ENCODE assay signal across 18 cellular contexts in the genomic region with DNA sequence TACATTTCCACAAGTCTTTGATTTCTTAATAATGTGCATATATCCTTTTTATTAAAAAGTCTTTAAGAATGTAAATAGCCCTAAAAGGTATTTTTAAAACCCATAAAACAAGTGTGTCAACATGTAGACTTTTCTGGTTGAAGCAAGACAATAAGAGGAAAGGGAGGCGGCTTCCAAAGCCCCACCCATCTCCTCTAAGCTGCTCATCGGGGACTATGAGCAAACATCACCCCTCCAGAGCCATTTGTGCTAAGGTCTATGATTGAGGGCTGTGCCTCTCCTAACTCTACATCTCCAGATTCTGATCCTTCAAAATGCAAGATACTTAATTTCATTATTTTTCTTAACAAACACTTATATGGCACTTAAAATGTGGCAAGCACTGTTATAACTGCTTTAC. TPM values are rescaled to one million over a fixed set of nuclear protein-coding genes. Genes with fewer than 3 reads are reported as not detected.
DNase-seq lines count a peak whose midpoint lies in the region; ATAC-seq and TF ChIP-seq lines count a peak whose summit lies in the region.
"Had no signal": no experiment of that assay in that cellular context is flagged by ENCODE, and none has a peak within 500 bp of the region (broad histone marks: within the 10 kb centered on the region; RNA-seq: fewer than 3 reads in every experiment).

No MANE protein-coding gene starts in this region.

- no peaks in the 10 kb centered on the region for H3K9me3 Mint-ChIP-seq in activated naive CD4-positive, alpha-beta T cell treated with anti-CD3 and anti-CD28 coated beads, Interleukin-2, amount 50 U/mL, for 72 hours
- no peaks in the 10 kb centered on the region for H3K9me3 Mint-ChIP-seq in IgD-negative memory B cell
- H3K9me3 Mint-ChIP-seq: activated T-helper 1 cell treated with anti-CD3 and anti-CD28 coated beads, Interleukin-12 subunit alpha, Interleukin-12 subunit beta, Interleukin-2, Interleukin-4 antibody, amounts not matched to agents 30 ng/mL and 10 ng/mL and 1 ng/mL, durations not matched to agents 14 hours and 24 hours and 36 hours; naive B cell had no signal

- H4K20me1 ChIP-seq in hepatocyte (ENCODE audit: insufficient read depth, poor library complexity, severe bottlenecking) = peaks cover 6% of the 10 kb centered on the region

- H3K4me1 Mint-ChIP-seq in IgD-negative memory B cell = peaks cover 18 to 27% (median 22%) of the 10 kb centered on the region in 3 donors

- peaks cover 41% of the 10 kb centered on the region for H3K4me1 ChIP-seq in hepatocyte (ENCODE audit: insufficient read depth)
- peaks cover 2 to 48% (median 35%) of the 10 kb centered on the region in 3 donors for H3K4me1 ChIP-seq in gastroesophageal sphincter

- TF ChIP-seq CTCF in hepatocyte (IDR thresholded peaks at IDR 0.05; ENCODE audit: poor library complexity) (no peak), gastroesophageal sphincter (IDR thresholded peaks at IDR 0.05) (no peak)

- H3K4me3 ChIP-seq in hepatocyte (no peak overlapping the region), gastroesophageal sphincter (no peak overlapping the region)
- H3K4me3 ChIP-seq: ascending aorta, upper lobe of left lung had no signal

- H3K27me3 Mint-ChIP-seq in IgD-negative memory B cell = peaks cover 4% of the 10 kb centered on the region

- H3K27ac Mint-ChIP-seq in activated naive CD4-positive, alpha-beta T cell treated with anti-CD3 and anti-CD28 coated beads, Interleukin-2, amount 50 U/mL, for 72 hours = no peak overlapping the region
- H3K27ac Mint-ChIP-seq in IgD-negative memory B cell = no peak overlapping the region
- H3K27ac Mint-ChIP-seq: activated T-helper 1 cell treated with anti-CD3 and anti-CD28 coated beads, Interleukin-12 subunit alpha, Interleukin-12 subunit beta, Interleukin-2, Interleukin-4 antibody, amounts not matched to agents 30 ng/mL and 10 ng/mL and 1 ng/mL, durations not matched to agents 14 hours and 24 hours and 36 hours; naive B cell had no signal

- peak overlapping the region in 3 of 4 donors; percentile 8 to 43 (median 33) for H3K4me3 Mint-ChIP-seq in IgD-negative memory B cell
- H3K4me3 Mint-ChIP-seq: activated T-helper 1 cell treated with anti-CD3 and anti-CD28 coated beads, Interleukin-12 subunit alpha, Interleukin-12 subunit beta, Interleukin-2, Interleukin-4 antibody, amounts not matched to agents 30 ng/mL and 10 ng/mL and 1 ng/mL, durations not matched to agents 14 hours and 24 hours and 36 hours had no signal

- H3K9me3 ChIP-seq in hepatocyte (ENCODE audit: low read depth) (no peaks in the 10 kb centered on the region), gastroesophageal sphincter (no peaks in the 10 kb centered on the region)
- H3K9me3 ChIP-seq: ascending aorta, upper lobe of left lung had no signal

- no peak for TF ChIP-seq EP300 in gastroesophageal sphincter (IDR thresholded peaks at IDR 0.05)

- no peak for ATAC-seq in activated naive CD4-positive, alpha-beta T cell treated with anti-CD3 and anti-CD28 coated beads, Interleukin-2, amount 50 U/mL, for 72 hours
- ATAC-seq in gastroesophageal sphincter (no peak), GM18870 (IDR thresholded peaks at IDR 0.05; ENCODE audit: unreplicated experiment) (no peak)
- ATAC-seq: activated CD4-positive, CD25-positive, alpha-beta regulatory T cell treated with anti-CD3 and anti-CD28 coated beads, Interleukin-2, amount 50 U/mL, for 24 hours had no signal

- H2AFZ ChIP-seq in hepatocyte = no peak overlapping the region

- peaks cover 24% of the 10 kb centered on the region for H3K79me2 ChIP-seq in hepatocyte

- no peaks in the 10 kb centered on the region for H3K27me3 ChIP-seq in hepatocyte
- H3K27me3 ChIP-seq in gastroesophageal sphincter = no peaks in the 10 kb centered on the region
- H3K27me3 ChIP-seq: ascending aorta, upper lobe of left lung had no signal

- peak overlapping the region; percentile 44 for H3K4me2 ChIP-seq in hepatocyte

- TF ChIP-seq POLR2A in gastroesophageal sphincter (IDR thresholded peaks at IDR 0.05) = no peak

- H3K36me3 ChIP-seq in hepatocyte (replicated peaks; ENCODE audit: insufficient read depth, low read depth) = no peaks in the 10 kb centered on the region
- H3K36me3 ChIP-seq in gastroesophageal sphincter = no peaks in the 10 kb centered on the region
- H3K36me3 ChIP-seq: ascending aorta had no signal

- WGBS in hepatocyte (ENCODE audit: low lambda C conversion rate, missing lambda C conversion rate) = 50% methylated on average over 2 of the region's 2 CpGs
- whole genome bisulfite sequencing in gastroesophageal sphincter (ENCODE audit: low coverage in 1 of 2), 2 donors = 50 to 57% methylated on average over 2 of the region's 2 CpGs

- H3K27ac ChIP-seq in hepatocyte = peak overlapping the region; percentile 83
- H3K27ac ChIP-seq in gastroesophageal sphincter = no peak overlapping the region
- H3K27ac ChIP-seq: ascending aorta had no signal

- DNase-seq in activated naive CD4-positive, alpha-beta T cell treated with Interleukin-2 at 50 U/mL for 16 hours = peak; percentile 18
- no peak for DNase-seq in activated naive CD4-positive, alpha-beta T cell treated with anti-CD3 and anti-CD28 coated beads, Interleukin-2, amount 50 U/mL, for 72 hours (ENCODE audit: low spot score in 2 of 2)
- DNase-seq in NCI-H2029 treated with DMSO at 0.1 percent for 48 hours (lab: John Stamatoyannopoulos, UW) = peak; percentile 13
- DNase-seq in hepatocyte (ENCODE audit: low spot score) = no peak
- DNase-seq: C1 segment of cervical spinal cord, HCEC 1CT, naive B cell, NCI-H187 treated with DMSO at 0.1 percent for 48 hours, SW 1271, upper lobe of left lung had no signal

- H3K36me3 Mint-ChIP-seq in activated naive CD4-positive, alpha-beta T cell treated with anti-CD3 and anti-CD28 coated beads, Interleukin-2, amount 50 U/mL, for 72 hours = peaks cover 15 to 17% of the 10 kb centered on the region in 2 donors
- no peaks in the 10 kb centered on the region for H3K36me3 Mint-ChIP-seq in IgD-negative memory B cell
- H3K36me3 Mint-ChIP-seq: naive B cell had no signal

- H3K9me2 ChIP-seq in hepatocyte (replicated peaks; ENCODE audit: insufficient read depth) = no peaks in the 10 kb centered on the region

RNA-seq across cellular contexts. Expression of a gene that starts 2.5 kb away (rescaled TPM):
- total RNA-seq in activated naive CD4-positive, alpha-beta T cell treated with anti-CD3 and anti-CD28 coated beads, Interleukin-2, amount 50 U/mL, for 72 hours = 10 to 100 TPM; 50.5 to 67.5 TPM
- 51.6 TPM for polyA plus RNA-seq in IgD-negative memory B cell
- 53.6 and 66.1 TPM in 2 replicates for total RNA-seq in hepatocyte
- 108 and 126 TPM in 2 replicates for polyA plus RNA-seq in hepatocyte
- 10 to 100 TPM; 22.7 to 47.0 (median 31.0) TPM for total RNA-seq in gastroesophageal sphincter

RNA-seq across cellular contexts. Expression of a gene that starts 37.6 kb away (rescaled TPM):
- total RNA-seq in activated naive CD4-positive, alpha-beta T cell treated with anti-CD3 and anti-CD28 coated beads, Interleukin-2, amount 50 U/mL, for 72 hours = 10 to 100 TPM; 16.5 to 19.1 TPM
- polyA plus RNA-seq in IgD-negative memory B cell (9.7 TPM), hepatocyte (12.9 and 14.6 TPM in 2 replicates)
- total RNA-seq in hepatocyte (25.4 and 27.8 TPM in 2 replicates), gastroesophageal sphincter (10 to 100 TPM; 24.9 to 37.7 (median 31.7) TPM)

RNA-seq across cellular contexts. Expression of a gene that starts 37.7 kb away (rescaled TPM):
- under 1 TPM in 1 of 2 donors, not detected in 1; 0.41 TPM for total RNA-seq in activated naive CD4-positive, alpha-beta T cell treated with anti-CD3 and anti-CD28 coated beads, Interleukin-2, amount 50 U/mL, for 72 hours
- polyA plus RNA-seq in IgD-negative memory B cell = not detected
- 1.0 TPM in 1 of 2 replicates, not detected in the other for total RNA-seq in hepatocyte
- not detected in 2 replicates for polyA plus RNA-seq in hepatocyte
- under 1 TPM in 3 of 4 donors, not detected in 1; 0.27 to 0.54 (median 0.30) TPM for total RNA-seq in gastroesophageal sphincter
- total RNA-seq: activated T-helper 1 cell treated with anti-CD3 and anti-CD28 coated beads, Interleukin-12 subunit alpha, Interleukin-12 subunit beta, Interleukin-2, Interleukin-4 antibody, amounts not matched to agents 30 ng/mL and 10 ng/mL and 1 ng/mL, durations not matched to agents 14 hours and 24 hours and 36 hours; ascending aorta; G401; pulmonary artery endothelial cell had no signal

Comparison
In these comparisons a context has a peak if more than half of its experiments do, and no peak if none do; other contexts are left out.
1. DNase-seq: peak in activated naive CD4-positive, alpha-beta T cell treated with Interleukin-2 at 50 U/mL for 16 hours (single experiment) and NCI-H2029 treated with DMSO at 0.1 percent for 48 hours (single experiment); none in activated naive CD4-positive, alpha-beta T cell treated with anti-CD3 and anti-CD28 coated beads, Interleukin-2, amount 50 U/mL, for 72 hours (0 of 2) and hepatocyte (single experiment).